ENCODE assay signal across 24 cellular contexts in the genomic region with DNA sequence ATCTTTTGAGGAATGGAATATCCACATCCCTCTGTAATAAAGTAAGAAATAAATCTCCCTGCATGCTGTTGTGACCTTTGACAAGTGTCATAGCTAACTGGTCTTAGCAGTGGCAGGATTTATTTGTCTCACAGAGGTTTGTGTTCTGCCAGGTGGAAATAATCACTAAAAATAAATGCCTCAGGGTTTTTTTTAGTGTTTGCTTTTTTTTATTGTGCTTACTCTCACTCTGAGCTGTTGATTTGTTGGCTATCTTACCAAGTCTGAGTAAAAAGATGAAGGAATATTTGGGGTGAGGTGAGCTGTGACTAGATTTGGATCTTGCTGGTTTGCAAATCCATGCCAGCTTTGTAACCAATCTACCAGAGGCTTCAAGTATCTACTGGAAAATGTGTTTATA.
"Had no signal": no experiment of that assay in that cellular context is flagged by ENCODE, and none has a peak within 500 bp of the region (broad histone marks: within the 10 kb centered on the region; RNA-seq: fewer than 3 reads in every experiment).

No MANE protein-coding gene starts in this region.

- DNase-seq: activated CD4-positive, alpha-beta memory T cell treated with anti-CD3 and anti-CD28 coated beads, Interleukin-2, amount 10 ng/mL, durations not matched to agents 7 days and 5 days; activated CD4-positive, alpha-beta T cell treated with anti-CD3 and anti-CD28 coated beads for 36 hours; activated CD4-positive, alpha-beta T cell treated with anti-CD3 and anti-CD28 coated beads, Interleukin-2, amount 50 U/mL, for 1 hour; activated gamma-delta T cell; activated naive CD4-positive, alpha-beta T cell treated with anti-CD3 and anti-CD28 coated beads for 36 hours; activated T-cell treated with anti-CD3 and anti-CD28 coated beads for 4 hours; activated T-cell treated with anti-CD3 and anti-CD28 coated beads, Interleukin-2, amount 50 U/mL, for 48 hours; amygdala; NCI-H1105 treated with DMSO at 0.1 percent for 48 hours; NCI-H2029; NCI-H2107; NCI-H2171 treated with DMSO at 0.1 percent for 48 hours; NCI-H226; NCI-H510A; NCI-H526 treated with DMSO at 0.1 percent for 48 hours; NCI-H82; Peyer's patch; Right ventricle myocardium superior; T-helper 17 cell; T1000 had no signal

- H3K27ac ChIP-seq: Peyer's patch, RWPE1 had no signal

- ATAC-seq: activated CD4-positive, alpha-beta T cell treated with anti-CD3 and anti-CD28 coated beads for 36 hours; activated T-helper 17 cell treated with anti-CD3 and anti-CD28 coated beads, Interleukin-2, amount 50 U/mL, for 72 hours; T-helper 17 cell had no signal

- FAIRE-seq: astrocyte, TTC549 had no signal

- H3K4me3 ChIP-seq: Peyer's patch had no signal

- H3K4me1 ChIP-seq: Peyer's patch had no signal

- H3K36me3 ChIP-seq: Peyer's patch had no signal

- H3K27me3 ChIP-seq: Peyer's patch had no signal
